In the genomic region with DNA sequence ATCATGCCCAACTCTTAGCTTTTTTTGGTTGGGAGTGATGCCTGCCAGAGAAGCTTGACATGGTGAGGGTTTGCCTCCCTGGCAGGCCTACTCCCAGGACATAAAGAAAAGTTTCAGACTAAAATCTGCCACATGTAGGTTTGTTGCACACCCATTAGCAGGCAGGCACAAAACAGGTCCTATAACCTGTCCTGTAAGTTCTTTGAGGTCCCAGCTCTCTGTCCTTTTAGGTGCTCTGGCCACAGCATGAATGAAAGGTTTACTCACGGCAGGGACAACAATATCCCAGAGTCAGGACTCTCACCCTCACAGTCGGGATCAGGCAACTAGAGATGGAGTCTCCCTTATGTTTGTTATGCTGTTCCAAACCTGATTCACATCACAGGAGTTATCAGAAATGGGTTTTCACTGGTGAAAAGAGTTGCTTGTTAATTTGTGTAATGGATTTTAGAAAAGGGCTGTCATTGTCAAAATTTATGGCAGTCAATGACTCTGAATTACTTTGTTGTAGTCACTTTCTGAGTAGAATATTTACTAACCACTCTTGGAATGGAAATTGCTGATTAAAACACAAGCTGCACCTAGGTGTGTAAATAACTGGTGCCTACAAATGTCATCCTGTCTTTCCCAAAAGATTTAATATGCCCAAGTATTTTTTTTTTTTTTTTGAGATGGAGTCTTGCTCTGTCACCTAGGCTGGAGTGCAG, we compare ENCODE assay signal across 26 cellular contexts.
"Had no signal": no experiment of that assay in that cellular context is flagged by ENCODE, and none has a peak within 500 bp of the region (broad histone marks: within the 10 kb centered on the region; RNA-seq: fewer than 3 reads in every experiment).

No MANE protein-coding gene starts in this region.

- H3K9me3 ChIP-seq: gastrocnemius medialis, spleen, upper lobe of right lung had no signal

- ATAC-seq: gastrocnemius medialis; left cardiac atrium; naive thymus-derived CD4-positive, alpha-beta T cell; right cardiac atrium; upper lobe of right lung had no signal

- H3K27ac ChIP-seq: gastrocnemius medialis, parathyroid adenoma, spleen, upper lobe of right lung had no signal

- H3K27me3 ChIP-seq: gastrocnemius medialis, spleen, upper lobe of right lung had no signal

- H3K36me3 ChIP-seq: gastrocnemius medialis, spleen, upper lobe of right lung had no signal

- H3K27ac Mint-ChIP-seq: activated CD4-positive, alpha-beta memory T cell treated with anti-CD3 and anti-CD28 coated beads, Interleukin-2, amount 10 ng/mL, durations not matched to agents 7 days and 5 days; activated CD4-positive, alpha-beta T cell treated with anti-CD3 and anti-CD28 coated beads, Interleukin-2, amount 10 ng/mL, durations not matched to agents 7 days and 5 days; activated T-cell treated with anti-CD3 and anti-CD28 coated beads, Interleukin-2, amount 50 U/mL, for 24 hours; dendritic cell treated with granulocyte-macrophage colony-stimulating factor and Interleukin-4, amounts not matched to agents 40 ng/mL and 50 ng/mL, for 4 days; naive thymus-derived CD4-positive, alpha-beta T cell; stimulated activated naive CD8-positive, alpha-beta T cell treated with anti-CD3 and anti-CD28 coated beads, Interleukin-15, Interleukin-2, amounts not matched to agents 100 ng/mL and 50 ng/mL, for 24 hours; T-helper 1 cell treated with Interleukin-12 subunit alpha and Interleukin-12 subunit beta and Interleukin-4 antibody, amounts not matched to agents 30 μg/mL and 1 μg/mL, for 36 hours had no signal

- H3K4me3 Mint-ChIP-seq: activated CD4-positive, alpha-beta memory T cell treated with anti-CD3 and anti-CD28 coated beads, Interleukin-2, amount 10 ng/mL, durations not matched to agents 7 days and 5 days; activated CD4-positive, alpha-beta T cell treated with anti-CD3 and anti-CD28 coated beads, Interleukin-2, amount 10 ng/mL, durations not matched to agents 7 days and 5 days; activated T-cell treated with anti-CD3 and anti-CD28 coated beads, Interleukin-2, amount 50 U/mL, for 24 hours; dendritic cell treated with granulocyte-macrophage colony-stimulating factor and Interleukin-4, amounts not matched to agents 40 ng/mL and 50 ng/mL, for 4 days; naive thymus-derived CD4-positive, alpha-beta T cell; neural crest cell; stimulated activated naive CD8-positive, alpha-beta T cell treated with anti-CD3 and anti-CD28 coated beads, Interleukin-15, Interleukin-2, amounts not matched to agents 100 ng/mL and 50 ng/mL, for 24 hours; T-helper 1 cell treated with Interleukin-12 subunit alpha and Interleukin-12 subunit beta and Interleukin-4 antibody, amounts not matched to agents 30 μg/mL and 1 μg/mL, for 36 hours had no signal

- H3K4me3 ChIP-seq: gastrocnemius medialis, spleen, upper lobe of right lung had no signal

- DNase-seq: activated CD4-positive, alpha-beta memory T cell treated with anti-CD3 and anti-CD28 coated beads, Interleukin-2, amount 10 ng/mL, durations not matched to agents 7 days and 5 days; activated CD4-positive, alpha-beta T cell treated with anti-CD3 and anti-CD28 coated beads, Interleukin-2, amount 10 ng/mL, durations not matched to agents 7 days and 5 days; activated CD4-positive, CD25-positive, alpha-beta regulatory T cell treated with anti-CD3 and anti-CD28 coated beads, Interleukin-2, amount 50 U/mL, for 72 hours; activated CD8-positive, alpha-beta memory T cell treated with anti-CD3 and anti-CD28 coated beads, Interleukin-2, amount 50 U/mL, for 48 hours; activated gamma-delta T cell; activated naive CD4-positive, alpha-beta T cell treated with anti-CD3 and anti-CD28 coated beads, Interleukin-2, amount 50 U/mL, for 16 hours; activated T-cell treated with anti-CD3 and anti-CD28 coated beads, Interleukin-2, amount 50 U/mL, for 24 hours; amygdala; central memory CD4-positive, alpha-beta T cell; gastrocnemius medialis; glutamatergic neuron; left cardiac atrium; mammary epithelial cell; naive thymus-derived CD4-positive, alpha-beta T cell; occipital lobe; right cardiac atrium; spleen; stimulated activated CD4-positive, alpha-beta T cell treated with anti-CD3 and anti-CD28 coated beads, Interleukin-4, amount 100 ng/mL, for 1 hour; SW 1271; T-helper 9 cell; upper lobe of right lung had no signal

- H3K9ac ChIP-seq: parathyroid adenoma had no signal

- H3K27me3 Mint-ChIP-seq: activated CD4-positive, alpha-beta memory T cell treated with anti-CD3 and anti-CD28 coated beads, Interleukin-2, amount 10 ng/mL, durations not matched to agents 7 days and 5 days; activated CD4-positive, alpha-beta T cell treated with anti-CD3 and anti-CD28 coated beads, Interleukin-2, amount 10 ng/mL, durations not matched to agents 7 days and 5 days; activated T-cell treated with anti-CD3 and anti-CD28 coated beads, Interleukin-2, amount 50 U/mL, for 24 hours; dendritic cell treated with granulocyte-macrophage colony-stimulating factor and Interleukin-4, amounts not matched to agents 40 ng/mL and 50 ng/mL, for 4 days; naive thymus-derived CD4-positive, alpha-beta T cell; stimulated activated naive CD8-positive, alpha-beta T cell treated with anti-CD3 and anti-CD28 coated beads, Interleukin-15, Interleukin-2, amounts not matched to agents 100 ng/mL and 50 ng/mL, for 24 hours had no signal

- H2AFZ ChIP-seq: parathyroid adenoma had no signal

- H3K9me3 Mint-ChIP-seq: activated CD4-positive, alpha-beta memory T cell treated with anti-CD3 and anti-CD28 coated beads, Interleukin-2, amount 10 ng/mL, durations not matched to agents 7 days and 5 days; activated CD4-positive, alpha-beta T cell treated with anti-CD3 and anti-CD28 coated beads, Interleukin-2, amount 10 ng/mL, durations not matched to agents 7 days and 5 days; activated T-cell treated with anti-CD3 and anti-CD28 coated beads, Interleukin-2, amount 50 U/mL, for 24 hours; dendritic cell treated with granulocyte-macrophage colony-stimulating factor and Interleukin-4, amounts not matched to agents 40 ng/mL and 50 ng/mL, for 4 days; naive thymus-derived CD4-positive, alpha-beta T cell; neural crest cell; stimulated activated naive CD8-positive, alpha-beta T cell treated with anti-CD3 and anti-CD28 coated beads, Interleukin-15, Interleukin-2, amounts not matched to agents 100 ng/mL and 50 ng/mL, for 24 hours; T-helper 1 cell treated with Interleukin-12 subunit alpha and Interleukin-12 subunit beta and Interleukin-4 antibody, amounts not matched to agents 30 μg/mL and 1 μg/mL, for 36 hours had no signal
